ENCODE assay signal across 1 cellular context in genomic region chr6:12001004-12001705, GRCh38.
TF ChIP-seq lines count a peak whose summit lies in the region.

No MANE protein-coding gene starts in this region.

TF ChIP-seq in liver, 16 proteins besides CTCF, POLR2A, EP300 and RAD21:
- TF ChIP-seq RXRA (IDR thresholded peaks at IDR 0.05), result peak; percentile 39 to 67
- TF ChIP-seq, protein P1, sequence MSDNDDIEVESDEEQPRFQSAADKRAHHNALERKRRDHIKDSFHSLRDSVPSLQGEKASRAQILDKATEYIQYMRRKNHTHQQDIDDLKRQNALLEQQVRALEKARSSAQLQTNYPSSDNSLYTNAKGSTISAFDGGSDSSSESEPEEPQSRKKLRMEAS (IDR thresholded peaks at IDR 0.05), result peak; percentile 51
- TF ChIP-seq YY1 (IDR thresholded peaks at IDR 0.05), result peak; percentile 66
- TF ChIP-seq SP1 (IDR thresholded peaks at IDR 0.05), result peak; percentile 79
- TF ChIP-seq, protein P2, sequence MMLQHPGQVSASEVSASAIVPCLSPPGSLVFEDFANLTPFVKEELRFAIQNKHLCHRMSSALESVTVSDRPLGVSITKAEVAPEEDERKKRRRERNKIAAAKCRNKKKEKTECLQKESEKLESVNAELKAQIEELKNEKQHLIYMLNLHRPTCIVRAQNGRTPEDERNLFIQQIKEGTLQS (IDR thresholded peaks at IDR 0.05), result no peak
- TF ChIP-seq, protein P3, sequence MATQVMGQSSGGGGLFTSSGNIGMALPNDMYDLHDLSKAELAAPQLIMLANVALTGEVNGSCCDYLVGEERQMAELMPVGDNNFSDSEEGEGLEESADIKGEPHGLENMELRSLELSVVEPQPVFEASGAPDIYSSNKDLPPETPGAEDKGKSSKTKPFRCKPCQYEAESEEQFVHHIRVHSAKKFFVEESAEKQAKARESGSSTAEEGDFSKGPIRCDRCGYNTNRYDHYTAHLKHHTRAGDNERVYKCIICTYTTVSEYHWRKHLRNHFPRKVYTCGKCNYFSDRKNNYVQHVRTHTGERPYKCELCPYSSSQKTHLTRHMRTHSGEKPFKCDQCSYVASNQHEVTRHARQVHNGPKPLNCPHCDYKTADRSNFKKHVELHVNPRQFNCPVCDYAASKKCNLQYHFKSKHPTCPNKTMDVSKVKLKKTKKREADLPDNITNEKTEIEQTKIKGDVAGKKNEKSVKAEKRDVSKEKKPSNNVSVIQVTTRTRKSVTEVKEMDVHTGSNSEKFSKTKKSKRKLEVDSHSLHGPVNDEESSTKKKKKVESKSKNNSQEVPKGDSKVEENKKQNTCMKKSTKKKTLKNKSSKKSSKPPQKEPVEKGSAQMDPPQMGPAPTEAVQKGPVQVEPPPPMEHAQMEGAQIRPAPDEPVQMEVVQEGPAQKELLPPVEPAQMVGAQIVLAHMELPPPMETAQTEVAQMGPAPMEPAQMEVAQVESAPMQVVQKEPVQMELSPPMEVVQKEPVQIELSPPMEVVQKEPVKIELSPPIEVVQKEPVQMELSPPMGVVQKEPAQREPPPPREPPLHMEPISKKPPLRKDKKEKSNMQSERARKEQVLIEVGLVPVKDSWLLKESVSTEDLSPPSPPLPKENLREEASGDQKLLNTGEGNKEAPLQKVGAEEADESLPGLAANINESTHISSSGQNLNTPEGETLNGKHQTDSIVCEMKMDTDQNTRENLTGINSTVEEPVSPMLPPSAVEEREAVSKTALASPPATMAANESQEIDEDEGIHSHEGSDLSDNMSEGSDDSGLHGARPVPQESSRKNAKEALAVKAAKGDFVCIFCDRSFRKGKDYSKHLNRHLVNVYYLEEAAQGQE (IDR thresholded peaks at IDR 0.05), result peak; percentile 79
- TF ChIP-seq HNF4A (conservative IDR thresholded peaks at IDR 0.05), result peak; percentile 89 to 95
- TF ChIP-seq, protein P4, sequence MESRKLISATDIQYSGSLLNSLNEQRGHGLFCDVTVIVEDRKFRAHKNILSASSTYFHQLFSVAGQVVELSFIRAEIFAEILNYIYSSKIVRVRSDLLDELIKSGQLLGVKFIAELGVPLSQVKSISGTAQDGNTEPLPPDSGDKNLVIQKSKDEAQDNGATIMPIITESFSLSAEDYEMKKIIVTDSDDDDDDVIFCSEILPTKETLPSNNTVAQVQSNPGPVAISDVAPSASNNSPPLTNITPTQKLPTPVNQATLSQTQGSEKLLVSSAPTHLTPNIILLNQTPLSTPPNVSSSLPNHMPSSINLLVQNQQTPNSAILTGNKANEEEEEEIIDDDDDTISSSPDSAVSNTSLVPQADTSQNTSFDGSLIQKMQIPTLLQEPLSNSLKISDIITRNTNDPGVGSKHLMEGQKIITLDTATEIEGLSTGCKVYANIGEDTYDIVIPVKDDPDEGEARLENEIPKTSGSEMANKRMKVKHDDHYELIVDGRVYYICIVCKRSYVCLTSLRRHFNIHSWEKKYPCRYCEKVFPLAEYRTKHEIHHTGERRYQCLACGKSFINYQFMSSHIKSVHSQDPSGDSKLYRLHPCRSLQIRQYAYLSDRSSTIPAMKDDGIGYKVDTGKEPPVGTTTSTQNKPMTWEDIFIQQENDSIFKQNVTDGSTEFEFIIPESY (IDR thresholded peaks at IDR 0.05), result peak; percentile 43
- TF ChIP-seq TAF1 (conservative IDR thresholded peaks at IDR 0.05), result peak; percentile 82
- TF ChIP-seq FOXA2 (IDR thresholded peaks at IDR 0.05), result peak; percentile 50
- TF ChIP-seq HNF4G (IDR thresholded peaks at IDR 0.05), result peak; percentile 74
- TF ChIP-seq JUND (IDR thresholded peaks at IDR 0.05), result peak; percentile 20 to 54
- no peak for TF ChIP-seq NR2F2 (IDR thresholded peaks at IDR 0.05)
- peak in 1 of 2 donors; percentile 17 for TF ChIP-seq GABPA (IDR thresholded peaks at IDR 0.05 in 1 of 2, conservative IDR thresholded peaks at IDR 0.05 in 1 of 2)
- TF ChIP-seq FOXA1 (IDR thresholded peaks at IDR 0.05), result peak; percentile 29
- peak in 1 of 2 donors; percentile 84 for TF ChIP-seq EGR1 (IDR thresholded peaks at IDR 0.05; ENCODE audit: low read depth in 2 of 2)
